1 cellular context compared by ENCODE assay signal in the genomic region with DNA sequence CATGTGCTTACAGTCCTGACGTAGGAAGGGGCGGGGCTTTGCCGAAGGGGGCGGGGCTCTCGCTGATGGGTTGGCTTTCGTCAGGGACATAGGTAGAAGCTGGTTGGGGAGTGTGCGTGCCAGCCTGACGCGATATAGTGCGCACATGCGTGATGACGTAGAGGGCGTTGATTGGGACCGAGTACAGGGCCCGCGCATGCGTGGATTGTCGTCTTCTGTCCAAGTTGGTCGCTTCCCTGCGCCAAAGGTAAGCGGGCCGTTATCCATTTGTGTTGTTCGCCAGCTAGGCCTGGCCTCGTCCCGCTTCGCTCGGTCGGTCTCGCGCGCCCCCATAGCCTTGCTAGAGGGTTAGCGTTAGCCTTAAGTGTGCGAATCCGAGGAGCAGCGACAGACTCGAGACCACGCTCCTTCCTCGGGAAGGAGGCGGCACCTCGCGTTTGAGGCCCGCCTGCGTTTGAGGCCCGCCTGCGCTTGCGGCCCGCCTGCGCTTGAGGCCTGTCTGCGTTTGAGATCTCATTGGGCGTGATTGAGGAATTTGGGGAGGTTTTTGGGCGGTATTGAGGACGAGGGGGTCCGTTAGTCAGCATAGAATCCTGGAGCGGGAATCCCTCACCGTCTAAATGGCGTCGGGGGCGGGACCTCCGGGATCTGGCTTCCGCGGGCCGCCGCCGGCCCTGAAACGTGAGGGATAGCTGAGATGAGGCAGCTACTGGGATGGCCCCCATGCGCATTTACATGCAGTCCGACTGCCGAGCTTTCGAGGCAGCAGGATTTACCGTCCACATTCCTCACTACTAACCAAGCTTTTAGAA.
A peak's percentile ranks its signal among the peaks of the same experiment; 100 is the strongest.
TF ChIP-seq lines count a peak whose summit lies in the region.

Gene XRCC6, plus strand, starts transcription at position 197 of the 812 bp plus-strand sequence. CDS start 710 bp downstream, outside the sequence.

TF ChIP-seq in HepG2, 621 proteins besides CTCF, POLR2A, EP300 and RAD21 (continued from another document and continues in another):
- TF ChIP-seq TIGD3 (CRISPR knock-in tag; IDR thresholded peaks at IDR 0.05; ENCODE audit: borderline replicate concordance): peak; percentile 59; the same call in 1 of the 2 replicates
- TF ChIP-seq, protein P1, sequence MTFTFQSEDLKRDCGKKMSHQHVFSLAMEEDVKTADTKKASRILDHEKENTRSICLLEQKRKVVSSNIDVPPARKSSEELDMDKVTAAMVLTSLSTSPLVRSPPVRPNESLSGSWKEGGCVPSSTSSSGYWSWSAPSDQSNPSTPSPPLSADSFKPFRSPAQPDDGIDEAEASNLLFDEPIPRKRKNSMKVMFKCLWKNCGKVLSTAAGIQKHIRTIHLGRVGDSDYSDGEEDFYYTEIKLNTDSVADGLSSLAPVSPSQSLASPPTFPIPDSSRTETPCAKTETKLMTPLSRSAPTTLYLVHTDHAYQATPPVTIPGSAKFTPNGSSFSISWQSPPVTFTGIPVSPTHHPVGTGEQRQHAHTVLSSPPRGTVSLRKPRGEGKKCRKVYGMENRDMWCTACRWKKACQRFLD (CRISPR knock-in tag; IDR thresholded peaks at IDR 0.05; ENCODE audit: borderline replicate concordance): peak; percentile 25; the same call in 1 of the 2 replicates
- TF ChIP-seq HNF1B (CRISPR knock-in tag; IDR thresholded peaks at IDR 0.05): peak; percentile 51; the same call in 1 of the 2 replicates
- no peak for TF ChIP-seq ATF3 (CRISPR knock-in tag; IDR thresholded peaks at IDR 0.05)
- peak; percentile 70 for TF ChIP-seq TMF1 (CRISPR knock-in tag; IDR thresholded peaks at IDR 0.05; ENCODE audit: low read depth)
- TF ChIP-seq MAZ (IDR thresholded peaks at IDR 0.05; ENCODE audit: borderline replicate concordance, low read depth, low read length): no peak
- TF ChIP-seq MAZ (CRISPR knock-in tag; IDR thresholded peaks at IDR 0.05; ENCODE audit: low read depth): peak; percentile 16; the same call in 1 of the 2 replicates
- 0 out of 2 replicates have a peak, but pooled peaks have one; percentile 40 for TF ChIP-seq KLF6 (CRISPR knock-in tag; IDR thresholded peaks at IDR 0.05)
- no peak for TF ChIP-seq ZNF256 (CRISPR knock-in tag; conservative IDR thresholded peaks at IDR 0.05)
- TF ChIP-seq NFYB (CRISPR knock-in tag; IDR thresholded peaks at IDR 0.05): peak; percentile 80
- no peak for TF ChIP-seq ZNF512B (CRISPR knock-in tag; IDR thresholded peaks at IDR 0.05; ENCODE audit: borderline replicate concordance)
- no peak for TF ChIP-seq ZNF660 (CRISPR knock-in tag; IDR thresholded peaks at IDR 0.05; ENCODE audit: borderline replicate concordance, low read depth)
- 0 out of 2 replicates have a peak, but pooled peaks have one; percentile 28 for TF ChIP-seq SIX1 (CRISPR knock-in tag; IDR thresholded peaks at IDR 0.05; ENCODE audit: borderline replicate concordance)
- no peak for TF ChIP-seq TOE1 (CRISPR knock-in tag; IDR thresholded peaks at IDR 0.05)
- no peak for TF ChIP-seq ZNF512 (CRISPR knock-in tag; IDR thresholded peaks at IDR 0.05)
- no peak for TF ChIP-seq PTBP1 (IDR thresholded peaks at IDR 0.05; ENCODE audit: low read depth, low read length, poor library complexity, severe bottlenecking)
- TF ChIP-seq ZBTB39 (CRISPR knock-in tag; IDR thresholded peaks at IDR 0.05): peak; percentile 91; the same call in 1 of the 2 replicates
- TF ChIP-seq, protein P2, sequence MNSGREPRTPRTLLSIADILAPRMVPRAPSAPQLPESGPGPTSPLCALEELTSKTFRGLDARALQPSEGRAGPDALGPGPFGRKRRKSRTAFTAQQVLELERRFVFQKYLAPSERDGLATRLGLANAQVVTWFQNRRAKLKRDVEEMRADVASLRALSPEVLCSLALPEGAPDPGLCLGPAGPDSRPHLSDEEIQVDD (CRISPR knock-in tag; IDR thresholded peaks at IDR 0.05; ENCODE audit: borderline replicate concordance): 0 out of 2 replicates have a peak, but pooled peaks have one; percentile 61
- peak; percentile 60; the same call in 1 of the 2 replicates for TF ChIP-seq ZBTB20 (CRISPR knock-in tag; IDR thresholded peaks at IDR 0.05; ENCODE audit: borderline replicate concordance, low read depth)
- TF ChIP-seq RORA (CRISPR knock-in tag; IDR thresholded peaks at IDR 0.05): no peak
- TF ChIP-seq, protein P3, sequence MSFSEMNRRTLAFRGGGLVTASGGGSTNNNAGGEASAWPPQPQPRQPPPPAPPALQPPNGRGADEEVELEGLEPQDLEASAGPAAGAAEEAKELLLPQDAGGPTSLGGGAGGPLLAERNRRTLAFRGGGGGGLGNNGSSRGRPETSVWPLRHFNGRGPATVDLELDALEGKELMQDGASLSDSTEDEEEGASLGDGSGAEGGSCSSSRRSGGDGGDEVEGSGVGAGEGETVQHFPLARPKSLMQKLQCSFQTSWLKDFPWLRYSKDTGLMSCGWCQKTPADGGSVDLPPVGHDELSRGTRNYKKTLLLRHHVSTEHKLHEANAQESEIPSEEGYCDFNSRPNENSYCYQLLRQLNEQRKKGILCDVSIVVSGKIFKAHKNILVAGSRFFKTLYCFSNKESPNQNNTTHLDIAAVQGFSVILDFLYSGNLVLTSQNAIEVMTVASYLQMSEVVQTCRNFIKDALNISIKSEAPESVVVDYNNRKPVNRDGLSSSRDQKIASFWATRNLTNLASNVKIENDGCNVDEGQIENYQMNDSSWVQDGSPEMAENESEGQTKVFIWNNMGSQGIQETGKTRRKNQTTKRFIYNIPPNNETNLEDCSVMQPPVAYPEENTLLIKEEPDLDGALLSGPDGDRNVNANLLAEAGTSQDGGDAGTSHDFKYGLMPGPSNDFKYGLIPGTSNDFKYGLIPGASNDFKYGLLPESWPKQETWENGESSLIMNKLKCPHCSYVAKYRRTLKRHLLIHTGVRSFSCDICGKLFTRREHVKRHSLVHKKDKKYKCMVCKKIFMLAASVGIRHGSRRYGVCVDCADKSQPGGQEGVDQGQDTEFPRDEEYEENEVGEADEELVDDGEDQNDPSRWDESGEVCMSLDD (CRISPR knock-in tag; IDR thresholded peaks at IDR 0.05; ENCODE audit: borderline replicate concordance): no peak
- TF ChIP-seq ZNF101 (CRISPR knock-in tag; IDR thresholded peaks at IDR 0.05; ENCODE audit: borderline replicate concordance, low read depth): 0 out of 2 replicates have a peak, but pooled peaks have one; percentile 77
- TF ChIP-seq RARA (CRISPR knock-in tag; IDR thresholded peaks at IDR 0.05): peak; percentile 6; the same call in 1 of the 2 replicates
- TF ChIP-seq ZNF430 (CRISPR knock-in tag; IDR thresholded peaks at IDR 0.05): peak; percentile 52; the same call in 1 of the 2 replicates
- TF ChIP-seq HOXA7 (CRISPR knock-in tag; IDR thresholded peaks at IDR 0.05): no peak
- TF ChIP-seq TAF15 (IDR thresholded peaks at IDR 0.05; ENCODE audit: low read depth, low read length, poor library complexity, severe bottlenecking): no peak
- TF ChIP-seq ZNF720 (CRISPR knock-in tag; IDR thresholded peaks at IDR 0.05): no peak
- 0 out of 2 replicates have a peak, but pooled peaks have one; percentile 9 for TF ChIP-seq ZNF629 (CRISPR knock-in tag; conservative IDR thresholded peaks at IDR 0.05)
- TF ChIP-seq, protein P4, sequence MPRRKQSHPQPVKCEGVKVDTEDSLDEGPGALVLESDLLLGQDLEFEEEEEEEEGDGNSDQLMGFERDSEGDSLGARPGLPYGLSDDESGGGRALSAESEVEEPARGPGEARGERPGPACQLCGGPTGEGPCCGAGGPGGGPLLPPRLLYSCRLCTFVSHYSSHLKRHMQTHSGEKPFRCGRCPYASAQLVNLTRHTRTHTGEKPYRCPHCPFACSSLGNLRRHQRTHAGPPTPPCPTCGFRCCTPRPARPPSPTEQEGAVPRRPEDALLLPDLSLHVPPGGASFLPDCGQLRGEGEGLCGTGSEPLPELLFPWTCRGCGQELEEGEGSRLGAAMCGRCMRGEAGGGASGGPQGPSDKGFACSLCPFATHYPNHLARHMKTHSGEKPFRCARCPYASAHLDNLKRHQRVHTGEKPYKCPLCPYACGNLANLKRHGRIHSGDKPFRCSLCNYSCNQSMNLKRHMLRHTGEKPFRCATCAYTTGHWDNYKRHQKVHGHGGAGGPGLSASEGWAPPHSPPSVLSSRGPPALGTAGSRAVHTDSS (CRISPR knock-in tag; conservative IDR thresholded peaks at IDR 0.05): no peak
- TF ChIP-seq CEBPG (CRISPR knock-in tag; IDR thresholded peaks at IDR 0.05): no peak; the same call in 1 of the 2 replicates
- TF ChIP-seq CSRNP2 (CRISPR knock-in tag; conservative IDR thresholded peaks at IDR 0.05; ENCODE audit: low read depth): no peak
- no peak for TF ChIP-seq ZNF282 (IDR thresholded peaks at IDR 0.05; ENCODE audit: partially characterized antibody)
- TF ChIP-seq JDP2 (CRISPR knock-in tag; IDR thresholded peaks at IDR 0.05; ENCODE audit: borderline replicate concordance): no peak
